In the genomic region with DNA sequence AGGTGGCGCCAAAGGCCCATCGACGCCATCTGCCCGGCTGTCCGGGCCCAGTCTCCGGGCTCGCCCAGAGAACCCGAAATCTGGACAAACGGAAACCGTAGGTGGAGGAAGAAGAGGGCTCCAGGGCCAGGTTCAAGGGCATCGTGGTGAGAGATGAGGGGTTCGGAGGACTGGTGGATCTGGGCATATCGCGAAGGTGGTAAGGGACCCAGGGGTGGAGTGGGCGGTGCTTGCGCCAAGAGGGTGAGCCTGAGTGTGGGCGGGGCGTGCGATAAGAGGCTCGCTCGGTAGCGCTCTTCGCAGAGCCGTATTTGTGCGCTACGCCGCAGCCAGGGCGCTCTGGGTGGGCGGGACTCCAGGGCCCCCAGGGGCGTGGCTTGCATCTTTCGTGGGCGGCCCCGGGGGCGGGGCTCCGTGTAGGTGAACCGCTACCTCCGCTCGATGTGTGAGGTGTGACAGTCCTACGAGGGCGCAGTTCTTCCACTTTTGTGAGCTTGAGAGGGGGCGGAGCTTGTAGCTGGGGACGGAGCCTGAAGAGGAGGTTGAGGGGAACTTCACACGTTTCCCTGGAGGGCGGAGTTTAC, we compare ENCODE assay signal across 8 cellular contexts. TPM values are rescaled to one million over a fixed set of nuclear protein-coding genes. Genes with fewer than 3 reads are reported as not detected.
DNase-seq lines count a peak whose midpoint lies in the region; ATAC-seq, FAIRE-seq and TF ChIP-seq lines count a peak whose summit lies in the region.

No MANE protein-coding gene starts in this region.

- TF ChIP-seq EP300 in HepG2 (IDR thresholded peaks at IDR 0.05; ENCODE audit: low read depth in 2 of 2, low read length in 2 of 2), result no peak
- no peak for TF ChIP-seq EP300 in HepG2 (CRISPR knock-in tag; IDR thresholded peaks at IDR 0.05; ENCODE audit: borderline replicate concordance)

- ATAC-seq in GM19328 (IDR thresholded peaks at IDR 0.05; ENCODE audit: unreplicated experiment) (peak; percentile 64), HG03460 (IDR thresholded peaks at IDR 0.05; ENCODE audit: unreplicated experiment) (peak; percentile 58), HepG2 (peak; percentile 69)

- in situ Hi-C loops in HepG2 (cut with HindIII; ENCODE audit: extremely low pct_ligation_motif_present, low pct_unique_long_range_greater_than_20kb), result no loop called here

- FAIRE-seq in HepG2 (lab: Jason Lieb, UNC), result no peak

- peak overlapping the region; percentile 91 for H3K4me3 Mint-ChIP-seq in activated CD4-positive, alpha-beta T cell treated with anti-CD3 and anti-CD28 coated beads, Interleukin-2, amount 10 ng/mL, durations not matched to agents 24 days and 14 days

- H3K27me3 Mint-ChIP-seq in activated CD4-positive, alpha-beta T cell treated with anti-CD3 and anti-CD28 coated beads, Interleukin-2, amount 10 ng/mL, durations not matched to agents 24 days and 14 days, result peaks cover 7% of the 10 kb centered on the region

- no peaks in the 10 kb centered on the region for H3K36me3 ChIP-seq in BLaER1
- H3K36me3 ChIP-seq in HepG2 (replicated peaks in 1 of 2; ENCODE audit: control insufficient read depth in 1 of 2, insufficient read depth in 2 of 2, low read length in 2 of 2), result no peaks in the 10 kb centered on the region

- TF ChIP-seq CTCF in HepG2 (CRISPR knock-in tag; IDR thresholded peaks at IDR 0.05), result peak; percentile 96

- POLR2A ChIA-PET in HepG2 (lab: Yijun Ruan, JAX), result interaction anchor here (0.7 to 5.2 kb wide), 32 partner anchors 10 to 454 kb away, joined by 3 to 121 read pairs (median 8); a partner anchor contains a TSS

- H3K79me2 ChIP-seq in HepG2 (ENCODE audit: insufficient read depth, low read length), result no peaks in the 10 kb centered on the region

- H3K27ac Mint-ChIP-seq in activated CD4-positive, alpha-beta T cell treated with anti-CD3 and anti-CD28 coated beads, Interleukin-2, amount 10 ng/mL, durations not matched to agents 24 days and 14 days, result peak overlapping the region; percentile 97

- BruUV-seq in HepG2 (replicated peaks; lab: Mats Ljungman, UMichigan), result no TSS peak

- peak; percentile 99 for TF ChIP-seq RAD21 in HepG2 (CRISPR knock-in tag; IDR thresholded peaks at IDR 0.05)

- no peaks in the 10 kb centered on the region for H3K36me3 Mint-ChIP-seq in activated CD4-positive, alpha-beta T cell treated with anti-CD3 and anti-CD28 coated beads, Interleukin-2, amount 10 ng/mL, durations not matched to agents 24 days and 14 days (ENCODE audit: low read depth)

- H4K20me1 ChIP-seq in BLaER1, result peaks cover 24% of the 10 kb centered on the region
- no peaks in the 10 kb centered on the region for H4K20me1 ChIP-seq in HepG2 (ENCODE audit: insufficient read depth, low read length)

- H3K4me1 ChIP-seq in BLaER1 (peaks cover 55% of the 10 kb centered on the region), HepG2 (ENCODE audit: insufficient read depth, low read length) (peaks cover 42% of the 10 kb centered on the region)

- DNase-seq in NCI-H524 (lab: John Stamatoyannopoulos, UW) (peak; percentile 92 to 95), dedifferentiated amniotic fluid mesenchymal stem cell (ENCODE audit: extremely low spot score) (peak; percentile 85), HepG2 (ENCODE audit: low spot score) (peak; percentile 95)
- DNase-seq in activated CD4-positive, alpha-beta T cell treated with anti-CD3 and anti-CD28 coated beads, Interleukin-2, amount 10 ng/mL, durations not matched to agents 24 days and 14 days, result peak; percentile 99
- peak; percentile 99 for DNase-seq in stimulated activated CD4-positive, alpha-beta T cell treated with anti-CD3 and anti-CD28 coated beads, Interleukin-2, amount 100 ng/mL, for 4 hours (ENCODE audit: low read depth)

- H3K4me1 Mint-ChIP-seq in activated CD4-positive, alpha-beta T cell treated with anti-CD3 and anti-CD28 coated beads, Interleukin-2, amount 10 ng/mL, durations not matched to agents 24 days and 14 days, result peaks cover 19% of the 10 kb centered on the region

- H3K9ac ChIP-seq in BLaER1 (peak overlapping the region; percentile 58), HepG2 (ENCODE audit: insufficient read depth, low read depth, low read length) (peak overlapping the region; percentile 72)

- peak in 1 of 2 experiments; percentile 62; a peak in 1 of 4 replicates for TF ChIP-seq POLR2A in HepG2 (IDR thresholded peaks at IDR 0.05; ENCODE audit: insufficient read depth in 1 of 2, low read depth in 2 of 2, low read length in 2 of 2)

- H3K27ac ChIP-seq in BLaER1 (peak overlapping the region; percentile 59), HepG2 (ENCODE audit: extremely low read length, insufficient read depth, low read length) (peak overlapping the region; percentile 97)

- no peaks in the 10 kb centered on the region for H3K9me3 Mint-ChIP-seq in activated CD4-positive, alpha-beta T cell treated with anti-CD3 and anti-CD28 coated beads, Interleukin-2, amount 10 ng/mL, durations not matched to agents 24 days and 14 days

- peak overlapping the region; percentile 94 for H2AFZ ChIP-seq in HepG2 (ENCODE audit: low read length)

- CTCF ChIA-PET in HepG2 (lab: Yijun Ruan, JAX; ENCODE audit: low intra/inter-chr PET ratio, low total read pairs), result interaction anchor here (1.2 to 4.2 kb wide), 7 partner anchors 10 to 77 kb away, joined by 3 to 68 read pairs (median 4); a partner anchor contains a TSS

- intact Hi-C loops in activated CD4-positive, alpha-beta T cell treated with anti-CD3 and anti-CD28 coated beads, Interleukin-2, amount 10 ng/mL, durations not matched to agents 24 days and 14 days (cut with micrococcal nuclease), result loop anchor here (1.0 kb wide), 4 partner anchors 16 to 77 kb away; a partner anchor contains a TSS
- intact Hi-C loops in HepG2 (cut with micrococcal nuclease; ENCODE audit: unreplicated experiment), result loop anchor here (1.0 to 10.0 kb wide), 4 partner anchors 16 to 90 kb away; a partner anchor contains a TSS

- H3K4me2 ChIP-seq in BLaER1, result peak overlapping the region; percentile 62
- H3K4me2 ChIP-seq in HepG2 (ENCODE audit: low read depth, low read length), result peak overlapping the region; percentile 97

- H3K9me3 ChIP-seq in BLaER1 (no peaks in the 10 kb centered on the region), HepG2 (ENCODE audit: low read length) (no peaks in the 10 kb centered on the region)

- H3K4me3 ChIP-seq in BLaER1 (peak overlapping the region; percentile 68), HepG2 (replicated peaks in 1 of 3; ENCODE audit: insufficient read depth in 1 of 3, low read depth in 2 of 3, low read length in 3 of 3) (peak overlapping the region; percentile 57 to 78 (median 59); a peak in 5 of 6 replicates)

- H3K27me3 ChIP-seq in BLaER1, result no peaks in the 10 kb centered on the region
- H3K27me3 ChIP-seq in HepG2 (ENCODE audit: control insufficient read depth in 1 of 2, insufficient read depth in 2 of 2, low read length in 2 of 2), result peaks cover 0 to 3% of the 10 kb centered on the region in 2 experiments; a peak in 1 of 5 replicates

- WGBS in HepG2 (ENCODE audit: low lambda C conversion rate), result 0% methylated on average over 10 of the region's 44 CpGs

RNA-seq across cellular contexts. Expression of a gene that starts 4.8 kb away (rescaled TPM):
- total RNA-seq in activated CD4-positive, alpha-beta T cell treated with anti-CD3 and anti-CD28 coated beads, Interleukin-2, amount 10 ng/mL, durations not matched to agents 24 days and 14 days, result not detected in 2 replicates
- total RNA-seq in HepG2 (2016; rRNA removed; fragmentation: Illumina TruSeq; extraction: Trizol), result 0.20 and 0.35 TPM in 2 replicates
- total RNA-seq in HepG2 (2016; cell fraction: cytosol; rRNA removed; fragmentation: Illumina TruSeq; extraction: Trizol; ENCODE audit: low read depth), result not detected in 2 replicates
- total RNA-seq in HepG2 (2016; cell fraction: insoluble cytoplasmic fraction; rRNA removed; fragmentation: Illumina TruSeq; extraction: Trizol), result 0.09 and 0.35 TPM in 2 replicates
- total RNA-seq in HepG2 (2016; cell fraction: membrane; rRNA removed; fragmentation: Illumina TruSeq; extraction: Trizol), result 0.06 TPM in 1 of 2 replicates, not detected in the other
- 0.37 and 0.44 TPM in 2 replicates for total RNA-seq in HepG2 (2016; cell fraction: nucleus; rRNA removed; fragmentation: Illumina TruSeq; extraction: Trizol)
- polyA plus RNA-seq in HepG2 (2011; rRNA removed), result 0.20 and 0.25 TPM in 2 replicates
- polyA plus RNA-seq in HepG2 (2011; cell fraction: cytosol; rRNA removed), result 0.23 and 0.32 TPM in 2 replicates
- 0.80 and 0.85 TPM in 2 replicates for polyA plus RNA-seq in HepG2 (2011; cell fraction: nucleus; rRNA removed)
- 0.51 and 1.1 TPM in 2 replicates for polyA plus RNA-seq in HepG2 (2012)
- 0.08 and 0.09 TPM in 2 replicates for polyA plus RNA-seq in HepG2 (2016; cell fraction: cytosol; fragmentation: Illumina TruSeq; extraction: Trizol; ENCODE audit: low read depth)
- 0.27 and 0.71 TPM in 2 replicates for polyA plus RNA-seq in HepG2 (2016; cell fraction: insoluble cytoplasmic fraction; fragmentation: Illumina TruSeq; extraction: Trizol; ENCODE audit: low read depth)
- polyA plus RNA-seq in HepG2 (2016; cell fraction: membrane; fragmentation: Illumina TruSeq; extraction: Trizol; ENCODE audit: low read depth), result 0.18 and 0.36 TPM in 2 replicates
- 2.6 and 2.7 TPM in 2 replicates for polyA plus RNA-seq in HepG2 (2016; cell fraction: nucleus; fragmentation: Illumina TruSeq; extraction: Trizol; ENCODE audit: insufficient read depth, low read depth)
- polyA minus RNA-seq in HepG2 (2011; rRNA and poly(A)+ RNA removed; ENCODE audit: low replicate concordance), result 0.09 and 1.0 TPM in 2 replicates
- 0.40 and 0.88 TPM in 2 replicates for polyA minus RNA-seq in HepG2 (2011; cell fraction: cytosol; rRNA and poly(A)+ RNA removed)
- 0.26 and 0.50 TPM in 2 replicates for polyA minus RNA-seq in HepG2 (2011; cell fraction: nucleus; rRNA and poly(A)+ RNA removed)

RNA-seq across cellular contexts. Expression of a gene that starts 20.4 kb away (rescaled TPM):
- not detected in 2 replicates for total RNA-seq in activated CD4-positive, alpha-beta T cell treated with anti-CD3 and anti-CD28 coated beads, Interleukin-2, amount 10 ng/mL, durations not matched to agents 24 days and 14 days
- 0.10 and 0.18 TPM in 2 replicates for total RNA-seq in HepG2 (2016; rRNA removed; fragmentation: Illumina TruSeq; extraction: Trizol)
- total RNA-seq in HepG2 (2016; cell fraction: cytosol; rRNA removed; fragmentation: Illumina TruSeq; extraction: Trizol; ENCODE audit: low read depth), result 0.09 and 0.10 TPM in 2 replicates
- 0.09 and 0.13 TPM in 2 replicates for total RNA-seq in HepG2 (2016; cell fraction: insoluble cytoplasmic fraction; rRNA removed; fragmentation: Illumina TruSeq; extraction: Trizol)
- 0.10 and 0.15 TPM in 2 replicates for total RNA-seq in HepG2 (2016; cell fraction: membrane; rRNA removed; fragmentation: Illumina TruSeq; extraction: Trizol)
- 0.13 and 0.19 TPM in 2 replicates for total RNA-seq in HepG2 (2016; cell fraction: nucleus; rRNA removed; fragmentation: Illumina TruSeq; extraction: Trizol)
- 0.33 and 0.48 TPM in 2 replicates for polyA plus RNA-seq in HepG2 (2011; rRNA removed)
- polyA plus RNA-seq in HepG2 (2011; cell fraction: cytosol; rRNA removed), result 0.35 and 0.48 TPM in 2 replicates
- polyA plus RNA-seq in HepG2 (2011; cell fraction: nucleus; rRNA removed), result 0.74 and 0.76 TPM in 2 replicates
- 0.40 and 0.52 TPM in 2 replicates for polyA plus RNA-seq in HepG2 (2012)
- polyA plus RNA-seq in HepG2 (2016; cell fraction: cytosol; fragmentation: Illumina TruSeq; extraction: Trizol; ENCODE audit: low read depth), result 0.07 TPM in 1 of 2 replicates, not detected in the other
- polyA plus RNA-seq in HepG2 (2016; cell fraction: insoluble cytoplasmic fraction; fragmentation: Illumina TruSeq; extraction: Trizol; ENCODE audit: low read depth), result 0.14 and 0.15 TPM in 2 replicates
- polyA plus RNA-seq in HepG2 (2016; cell fraction: membrane; fragmentation: Illumina TruSeq; extraction: Trizol; ENCODE audit: low read depth), result 0.11 and 0.16 TPM in 2 replicates
- polyA plus RNA-seq in HepG2 (2016; cell fraction: nucleus; fragmentation: Illumina TruSeq; extraction: Trizol; ENCODE audit: insufficient read depth, low read depth), result 0.17 and 0.18 TPM in 2 replicates
- polyA minus RNA-seq in HepG2 (2011; rRNA and poly(A)+ RNA removed; ENCODE audit: low replicate concordance), result 0.09 and 1.0 TPM in 2 replicates
- 0.26 and 0.30 TPM in 2 replicates for polyA minus RNA-seq in HepG2 (2011; cell fraction: cytosol; rRNA and poly(A)+ RNA removed)
- 0.62 and 0.77 TPM in 2 replicates for polyA minus RNA-seq in HepG2 (2011; cell fraction: nucleus; rRNA and poly(A)+ RNA removed)

RNA-seq across cellular contexts. Expression of a gene that starts 23.1 kb away (rescaled TPM):
- total RNA-seq in activated CD4-positive, alpha-beta T cell treated with anti-CD3 and anti-CD28 coated beads, Interleukin-2, amount 10 ng/mL, durations not matched to agents 24 days and 14 days, result 108 and 119 TPM in 2 replicates
- 78.9 and 145 TPM in 2 replicates for total RNA-seq in HepG2 (2016; rRNA removed; fragmentation: Illumina TruSeq; extraction: Trizol)
- total RNA-seq in HepG2 (2016; cell fraction: cytosol; rRNA removed; fragmentation: Illumina TruSeq; extraction: Trizol; ENCODE audit: low read depth), result 67.9 and 97.5 TPM in 2 replicates
- 79.1 and 144 TPM in 2 replicates for total RNA-seq in HepG2 (2016; cell fraction: insoluble cytoplasmic fraction; rRNA removed; fragmentation: Illumina TruSeq; extraction: Trizol)
- total RNA-seq in HepG2 (2016; cell fraction: membrane; rRNA removed; fragmentation: Illumina TruSeq; extraction: Trizol), result 74.6 and 94.5 TPM in 2 replicates
- 100 and 123 TPM in 2 replicates for total RNA-seq in HepG2 (2016; cell fraction: nucleus; rRNA removed; fragmentation: Illumina TruSeq; extraction: Trizol)
- 133 and 166 TPM in 2 replicates for polyA plus RNA-seq in HepG2 (2011; rRNA removed)
- 145 and 216 TPM in 2 replicates for polyA plus RNA-seq in HepG2 (2011; cell fraction: cytosol; rRNA removed)
- 188 and 197 TPM in 2 replicates for polyA plus RNA-seq in HepG2 (2011; cell fraction: nucleus; rRNA removed)
- polyA plus RNA-seq in HepG2 (2012), result 82.1 and 113 TPM in 2 replicates
- polyA plus RNA-seq in HepG2 (2016; cell fraction: cytosol; fragmentation: Illumina TruSeq; extraction: Trizol; ENCODE audit: low read depth), result 70.4 and 85.6 TPM in 2 replicates
- 74.0 and 87.7 TPM in 2 replicates for polyA plus RNA-seq in HepG2 (2016; cell fraction: insoluble cytoplasmic fraction; fragmentation: Illumina TruSeq; extraction: Trizol; ENCODE audit: low read depth)
- 69.4 and 78.0 TPM in 2 replicates for polyA plus RNA-seq in HepG2 (2016; cell fraction: membrane; fragmentation: Illumina TruSeq; extraction: Trizol; ENCODE audit: low read depth)
- 157 and 186 TPM in 2 replicates for polyA plus RNA-seq in HepG2 (2016; cell fraction: nucleus; fragmentation: Illumina TruSeq; extraction: Trizol; ENCODE audit: insufficient read depth, low read depth)
- 241 and 330 TPM in 2 replicates for polyA minus RNA-seq in HepG2 (2011; rRNA and poly(A)+ RNA removed; ENCODE audit: low replicate concordance)
- polyA minus RNA-seq in HepG2 (2011; cell fraction: cytosol; rRNA and poly(A)+ RNA removed), result 159 and 162 TPM in 2 replicates
- polyA minus RNA-seq in HepG2 (2011; cell fraction: nucleus; rRNA and poly(A)+ RNA removed), result 44.9 and 46.5 TPM in 2 replicates

RNA-seq across cellular contexts. Expression of a gene that starts 24.2 kb away (rescaled TPM):
- 0.99 and 1.1 TPM in 2 replicates for total RNA-seq in activated CD4-positive, alpha-beta T cell treated with anti-CD3 and anti-CD28 coated beads, Interleukin-2, amount 10 ng/mL, durations not matched to agents 24 days and 14 days
- 3.9 and 4.1 TPM in 2 replicates for total RNA-seq in HepG2 (2016; rRNA removed; fragmentation: Illumina TruSeq; extraction: Trizol)
- 1.6 and 2.4 TPM in 2 replicates for total RNA-seq in HepG2 (2016; cell fraction: cytosol; rRNA removed; fragmentation: Illumina TruSeq; extraction: Trizol; ENCODE audit: low read depth)
- 3.5 and 4.5 TPM in 2 replicates for total RNA-seq in HepG2 (2016; cell fraction: insoluble cytoplasmic fraction; rRNA removed; fragmentation: Illumina TruSeq; extraction: Trizol)
- 2.0 and 2.9 TPM in 2 replicates for total RNA-seq in HepG2 (2016; cell fraction: membrane; rRNA removed; fragmentation: Illumina TruSeq; extraction: Trizol)
- total RNA-seq in HepG2 (2016; cell fraction: nucleus; rRNA removed; fragmentation: Illumina TruSeq; extraction: Trizol), result 3.5 TPM in 2 replicates
- polyA plus RNA-seq in HepG2 (2011; rRNA removed), result 2.4 and 4.2 TPM in 2 replicates
- 3.6 and 24.3 TPM in 2 replicates for polyA plus RNA-seq in HepG2 (2011; cell fraction: cytosol; rRNA removed)
- polyA plus RNA-seq in HepG2 (2011; cell fraction: nucleus; rRNA removed), result 13.9 and 17.2 TPM in 2 replicates
- 3.3 TPM in 2 replicates for polyA plus RNA-seq in HepG2 (2012)
- polyA plus RNA-seq in HepG2 (2016; cell fraction: cytosol; fragmentation: Illumina TruSeq; extraction: Trizol; ENCODE audit: low read depth), result 0.76 and 1.0 TPM in 2 replicates
- 2.9 and 4.1 TPM in 2 replicates for polyA plus RNA-seq in HepG2 (2016; cell fraction: insoluble cytoplasmic fraction; fragmentation: Illumina TruSeq; extraction: Trizol; ENCODE audit: low read depth)
- polyA plus RNA-seq in HepG2 (2016; cell fraction: membrane; fragmentation: Illumina TruSeq; extraction: Trizol; ENCODE audit: low read depth), result 1.4 and 2.1 TPM in 2 replicates
- polyA plus RNA-seq in HepG2 (2016; cell fraction: nucleus; fragmentation: Illumina TruSeq; extraction: Trizol; ENCODE audit: insufficient read depth, low read depth), result 8.7 and 9.1 TPM in 2 replicates
- polyA minus RNA-seq in HepG2 (2011; rRNA and poly(A)+ RNA removed; ENCODE audit: low replicate concordance), result 6.2 and 14.2 TPM in 2 replicates
- polyA minus RNA-seq in HepG2 (2011; cell fraction: cytosol; rRNA and poly(A)+ RNA removed), result 2.4 and 4.0 TPM in 2 replicates
- 2.0 and 2.4 TPM in 2 replicates for polyA minus RNA-seq in HepG2 (2011; cell fraction: nucleus; rRNA and poly(A)+ RNA removed)

RNA-seq across cellular contexts. Expression of a gene that starts 32.8 kb away (rescaled TPM):
- 55.6 and 58.4 TPM in 2 replicates for total RNA-seq in activated CD4-positive, alpha-beta T cell treated with anti-CD3 and anti-CD28 coated beads, Interleukin-2, amount 10 ng/mL, durations not matched to agents 24 days and 14 days
- total RNA-seq in HepG2 (2016; rRNA removed; fragmentation: Illumina TruSeq; extraction: Trizol), result 55.7 and 63.1 TPM in 2 replicates
- total RNA-seq in HepG2 (2016; cell fraction: cytosol; rRNA removed; fragmentation: Illumina TruSeq; extraction: Trizol; ENCODE audit: low read depth), result 15.1 and 18.0 TPM in 2 replicates
- total RNA-seq in HepG2 (2016; cell fraction: insoluble cytoplasmic fraction; rRNA removed; fragmentation: Illumina TruSeq; extraction: Trizol), result 55.6 and 65.9 TPM in 2 replicates
- total RNA-seq in HepG2 (2016; cell fraction: membrane; rRNA removed; fragmentation: Illumina TruSeq; extraction: Trizol), result 28.2 and 32.2 TPM in 2 replicates
- 23.2 and 25.5 TPM in 2 replicates for total RNA-seq in HepG2 (2016; cell fraction: nucleus; rRNA removed; fragmentation: Illumina TruSeq; extraction: Trizol)
- polyA plus RNA-seq in HepG2 (2011; rRNA removed), result 15.8 and 16.8 TPM in 2 replicates
- polyA plus RNA-seq in HepG2 (2011; cell fraction: cytosol; rRNA removed), result 15.3 and 20.1 TPM in 2 replicates
- 19.9 and 20.4 TPM in 2 replicates for polyA plus RNA-seq in HepG2 (2011; cell fraction: nucleus; rRNA removed)
- polyA plus RNA-seq in HepG2 (2012), result 8.8 and 11.6 TPM in 2 replicates
- polyA plus RNA-seq in HepG2 (2016; cell fraction: cytosol; fragmentation: Illumina TruSeq; extraction: Trizol; ENCODE audit: low read depth), result 11.6 and 12.3 TPM in 2 replicates
- polyA plus RNA-seq in HepG2 (2016; cell fraction: insoluble cytoplasmic fraction; fragmentation: Illumina TruSeq; extraction: Trizol; ENCODE audit: low read depth), result 54.5 and 57.6 TPM in 2 replicates
- 20.8 and 22.1 TPM in 2 replicates for polyA plus RNA-seq in HepG2 (2016; cell fraction: membrane; fragmentation: Illumina TruSeq; extraction: Trizol; ENCODE audit: low read depth)
- polyA plus RNA-seq in HepG2 (2016; cell fraction: nucleus; fragmentation: Illumina TruSeq; extraction: Trizol; ENCODE audit: insufficient read depth, low read depth), result 38.8 and 42.9 TPM in 2 replicates
- polyA minus RNA-seq in HepG2 (2011; rRNA and poly(A)+ RNA removed; ENCODE audit: low replicate concordance), result 8.1 and 30.0 TPM in 2 replicates
- polyA minus RNA-seq in HepG2 (2011; cell fraction: cytosol; rRNA and poly(A)+ RNA removed), result 2.9 TPM in 2 replicates
- polyA minus RNA-seq in HepG2 (2011; cell fraction: nucleus; rRNA and poly(A)+ RNA removed), result 4.2 and 5.5 TPM in 2 replicates

Comparison
In these comparisons a context has a peak if more than half of its experiments do, and no peak if none do; other contexts are left out.
1. Peak in every context shown above with its lines: DNase-seq, ATAC-seq, H3K4me3 ChIP-seq and H3K27ac ChIP-seq.